1 cellular context compared by ENCODE assay signal in the genomic region with DNA sequence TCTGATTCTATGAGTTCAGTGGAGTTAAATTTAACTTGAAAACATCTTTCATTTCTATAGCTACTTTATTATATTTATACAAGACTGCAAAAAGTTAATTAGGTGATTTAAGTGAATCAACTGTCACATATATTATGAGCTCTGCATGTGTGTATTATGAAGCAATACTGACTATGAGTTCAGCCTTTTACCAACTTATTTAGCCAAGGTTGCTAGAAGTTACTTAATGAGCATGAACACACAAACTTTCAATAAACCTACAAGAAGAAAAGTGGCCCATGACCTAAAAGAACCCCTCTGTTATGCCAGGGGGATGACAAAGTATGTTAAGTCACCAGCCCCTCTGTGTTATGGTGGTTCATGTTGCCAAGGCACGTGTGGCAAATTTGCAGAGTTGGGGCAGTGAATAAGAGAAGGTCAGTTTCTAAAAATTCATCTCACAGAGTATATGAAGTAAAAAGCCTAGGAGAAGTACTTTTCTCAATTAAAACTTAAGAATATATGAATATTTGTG.
TF ChIP-seq lines count a peak whose summit lies in the region.

No MANE protein-coding gene starts in this region.

TF ChIP-seq in HEK293T, 16 proteins besides CTCF, POLR2A, EP300 and RAD21:
- TF ChIP-seq TARDBP (IDR thresholded peaks at IDR 0.05) (no peak), ZNF384 (IDR thresholded peaks at IDR 0.05) (no peak), ARNT (IDR thresholded peaks at IDR 0.05) (no peak), CTBP1 (IDR thresholded peaks at IDR 0.05; ENCODE audit: borderline replicate concordance) (no peak)
